8 cellular contexts compared by ENCODE assay signal in the genomic region with DNA sequence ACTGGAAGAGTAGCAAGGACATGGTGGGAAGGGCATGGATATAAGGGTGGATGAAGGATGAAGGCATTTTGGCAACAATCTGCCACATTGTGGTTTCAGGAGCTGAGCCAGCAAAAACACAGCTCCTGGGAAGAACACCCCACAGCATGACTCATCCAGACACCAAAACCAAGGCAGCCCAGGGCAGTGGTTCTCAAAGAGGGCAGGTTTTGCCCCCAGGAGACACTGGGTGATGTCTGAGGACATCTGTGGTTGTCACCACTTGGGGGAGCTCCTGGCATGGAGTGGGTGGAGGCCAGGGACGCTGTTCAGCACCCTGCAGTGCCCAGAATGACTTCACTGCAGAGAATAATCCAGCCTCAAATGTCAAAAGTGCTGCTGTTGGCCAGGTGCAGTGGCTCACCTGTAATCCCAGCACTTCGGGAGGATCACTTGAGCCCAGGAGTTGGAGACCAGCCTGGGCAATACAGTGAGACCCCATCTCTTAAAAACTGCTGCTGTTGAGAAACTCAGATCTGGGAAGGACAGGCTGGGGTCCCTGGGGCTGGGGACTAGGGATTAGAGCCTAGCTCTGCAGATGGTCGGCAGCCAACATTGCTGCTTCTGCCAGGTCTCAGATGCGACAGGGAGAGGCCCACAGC. TPM values are rescaled to one million over a fixed set of nuclear protein-coding genes. Genes with fewer than 3 reads are reported as not detected.
DNase-seq lines count a peak whose midpoint lies in the region; ATAC-seq, FAIRE-seq and TF ChIP-seq lines count a peak whose summit lies in the region.

No MANE protein-coding gene starts in this region.

- peaks cover 30% of the 10 kb centered on the region for H3K27me3 Mint-ChIP-seq in chondrocyte (ENCODE audit: low read depth)

- H3K9me3 ChIP-seq in RWPE2 (ENCODE audit: severe bottlenecking), result peaks cover 5% of the 10 kb centered on the region
- peaks cover 0 to 11% of the 10 kb centered on the region in 2 donors for H3K9me3 ChIP-seq in kidney (ENCODE audit: control insufficient read depth in 1 of 2, low read length in 2 of 2)

- H3K4me1 Mint-ChIP-seq in chondrocyte (ENCODE audit: low read depth), result peaks cover 5% of the 10 kb centered on the region

- intact Hi-C loops in kidney (cut with DNase I), result no loop called here

- H3K9me3 Mint-ChIP-seq in chondrocyte (ENCODE audit: low read depth), result peaks cover 8% of the 10 kb centered on the region

- TF ChIP-seq CTCF in AG09319 (IDR thresholded peaks at IDR 0.05; ENCODE audit: low read depth, low read length) (no peak), GM12873 (IDR thresholded peaks at IDR 0.05; ENCODE audit: insufficient read depth, low read depth, low read length, missing control alignments) (peak; percentile 48), RWPE2 (IDR thresholded peaks at IDR 0.05; ENCODE audit: poor library complexity, severe bottlenecking) (peak; percentile 28), chondrocyte (IDR thresholded peaks at IDR 0.05) (peak; percentile 72), kidney (IDR thresholded peaks at IDR 0.05; ENCODE audit: borderline replicate concordance, extremely low read depth, insufficient read depth) (no peak)

- ATAC-seq in RWPE2 (ENCODE audit: low read depth), result peak; percentile 74
- ATAC-seq in GM19467 (IDR thresholded peaks at IDR 0.05; ENCODE audit: unreplicated experiment), result no peak
- no peak for ATAC-seq in HG02763 (IDR thresholded peaks at IDR 0.05; ENCODE audit: unreplicated experiment)

- DNase-seq in AG09319 (ENCODE audit: extremely low read depth, low read depth) (peak; percentile 7), RWPE2 (ENCODE audit: low spot score) (no peak), chondrocyte (ENCODE audit: low spot score) (no peak), skeletal muscle cell (ENCODE audit: low read depth) (peak; percentile 47), kidney (no peak)

- H3K4me3 Mint-ChIP-seq in chondrocyte (ENCODE audit: unreplicated experiment), result no peak overlapping the region

- FAIRE-seq in kidney (lab: Jason Lieb, UNC), result no peak

- H3K4me1 ChIP-seq in RWPE2 (ENCODE audit: insufficient read depth, poor library complexity, severe bottlenecking) (no peaks in the 10 kb centered on the region), kidney (ENCODE audit: control insufficient read depth in 1 of 2, insufficient read depth in 1 of 2, low read depth in 1 of 2, low read length in 2 of 2) (no peaks in the 10 kb centered on the region)

- H3K27ac Mint-ChIP-seq in chondrocyte (ENCODE audit: unreplicated experiment), result no peak overlapping the region

- H3K36me3 Mint-ChIP-seq in chondrocyte (ENCODE audit: low read depth), result peaks cover 5% of the 10 kb centered on the region

- no peaks in the 10 kb centered on the region for H3K27me3 ChIP-seq in RWPE2 (ENCODE audit: insufficient read depth, poor library complexity, severe bottlenecking)

- H3K36me3 ChIP-seq in RWPE2 (ENCODE audit: low read depth), result no peaks in the 10 kb centered on the region
- H3K36me3 ChIP-seq in kidney (ENCODE audit: control insufficient read depth in 1 of 2, insufficient read depth in 2 of 2, low read length in 2 of 2), result no peaks in the 10 kb centered on the region

- no peak overlapping the region for H3K27ac ChIP-seq in RWPE2 (ENCODE audit: poor library complexity, severe bottlenecking)
- H3K27ac ChIP-seq in kidney (ENCODE audit: low read depth in 2 of 2, low read length in 2 of 2), result no peak overlapping the region

- no peak overlapping the region for H3K4me3 ChIP-seq in RWPE2 (ENCODE audit: severe bottlenecking)
- no peak overlapping the region for H3K4me3 ChIP-seq in skeletal muscle cell (ENCODE audit: low read depth, low read length)
- H3K4me3 ChIP-seq in kidney (ENCODE audit: low read length in 2 of 2), result no peak overlapping the region

- H3K9ac ChIP-seq in kidney (ENCODE audit: low read length in 2 of 2), result no peak overlapping the region

RNA-seq across cellular contexts. Expression of gene ZFR2, which starts 16.1 kb away (rescaled TPM):
- total RNA-seq in chondrocyte (not detected in 3 replicates), kidney (0.22 TPM)
- not detected for polyA plus RNA-seq in kidney (ENCODE audit: insufficient read depth, low read depth, low replicate concordance)

RNA-seq across cellular contexts. Expression of gene ATCAY, which starts 27.8 kb away (rescaled TPM):
- total RNA-seq in chondrocyte (not detected in 3 replicates), kidney (0.16 TPM)
- not detected for polyA plus RNA-seq in kidney (ENCODE audit: insufficient read depth, low read depth, low replicate concordance)

Comparison
In these comparisons a context has a peak if more than half of its experiments do, and no peak if none do; other contexts are left out.
1. DNase-seq: peak in AG09319 (single experiment) and skeletal muscle cell (single experiment); none in RWPE2 (single experiment), chondrocyte (single experiment) and kidney (single experiment).
2. CTCF ChIP-seq: peak in GM12873 (single experiment), RWPE2 (single experiment) and chondrocyte (single experiment); none in AG09319 (single experiment) and kidney (single experiment).